ENCODE assay signal across 14 cellular contexts in the genomic region with DNA sequence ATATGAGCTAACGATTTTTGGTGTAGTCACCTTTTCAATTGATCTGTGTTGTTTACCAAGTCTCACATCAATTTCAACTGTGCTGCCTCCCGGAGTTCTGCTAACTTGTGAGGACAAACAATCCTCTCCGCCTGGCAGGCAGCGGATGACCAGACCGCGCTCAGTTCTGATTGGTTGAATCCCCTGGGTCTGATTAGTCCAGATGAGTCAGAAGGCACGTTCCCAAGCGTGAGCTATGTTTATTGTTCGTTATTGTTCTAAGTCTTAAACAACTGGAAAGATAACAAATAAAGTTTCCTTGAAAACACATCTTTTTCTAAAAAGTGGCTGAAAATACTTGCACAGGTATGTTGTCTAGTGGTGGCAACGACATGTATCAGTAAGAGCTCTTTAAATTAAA. TPM values are rescaled to one million over a fixed set of nuclear protein-coding genes. Genes with fewer than 3 reads are reported as not detected.
DNase-seq lines count a peak whose midpoint lies in the region; ATAC-seq and TF ChIP-seq lines count a peak whose summit lies in the region.
"Had no signal": no experiment of that assay in that cellular context is flagged by ENCODE, and none has a peak within 500 bp of the region (broad histone marks: within the 10 kb centered on the region; RNA-seq: fewer than 3 reads in every experiment).

No MANE protein-coding gene starts in this region.

- no peaks in the 10 kb centered on the region for H3K36me3 ChIP-seq in BE2C
- H3K36me3 ChIP-seq: adrenal gland had no signal

- no peaks in the 10 kb centered on the region for H3K4me1 ChIP-seq in BE2C
- H3K4me1 ChIP-seq: adrenal gland, foreskin keratinocyte had no signal

- H3K9me3 ChIP-seq in BE2C = no peaks in the 10 kb centered on the region
- H3K9me3 ChIP-seq: adrenal gland had no signal

- peak; percentile 65 for DNase-seq in BE2C
- peak; percentile 48 for DNase-seq in HT1080 (ENCODE audit: low read depth)
- peak; percentile 54 for DNase-seq in astrocyte of the spinal cord (ENCODE audit: low read depth, low spot score)
- peak; percentile 57 for DNase-seq in islet precursor cell
- DNase-seq in G401 (ENCODE audit: low spot score) = no peak
- DNase-seq in AG20443 (ENCODE audit: low spot score) = no peak
- DNase-seq: activated CD4-positive, alpha-beta T cell treated with anti-CD3 and anti-CD28 coated beads for 36 hours; DMS79; foreskin keratinocyte; NCI-H1105 treated with DMSO at 0.1 percent for 48 hours; NCI-H226 had no signal

- in situ Hi-C loops in astrocyte of the spinal cord (cut with HindIII; ENCODE audit: low sequenced_read_pairs) (no loop called here), G401 (cut with HindIII; ENCODE audit: low sequenced_read_pairs) (no loop called here)

- ATAC-seq in GM19328 (IDR thresholded peaks at IDR 0.05; ENCODE audit: unreplicated experiment) (no peak), GM21737 (IDR thresholded peaks at IDR 0.05; ENCODE audit: unreplicated experiment) (no peak)
- ATAC-seq: activated CD4-positive, alpha-beta T cell treated with anti-CD3 and anti-CD28 coated beads for 36 hours had no signal

- no peaks in the 10 kb centered on the region for H3K27me3 ChIP-seq in BE2C
- H3K27me3 ChIP-seq: adrenal gland had no signal

- 0 out of 2 replicates have a peak overlapping the region, but pooled peaks have one; percentile 2 for H3K4me3 ChIP-seq in BE2C (ENCODE audit: low read depth, low read length)
- H3K4me3 ChIP-seq in astrocyte of the spinal cord (ENCODE audit: low read depth, low read length) = no peak overlapping the region
- H3K4me3 ChIP-seq: adrenal gland had no signal

- no peak for TF ChIP-seq CTCF in BE2C (IDR thresholded peaks at IDR 0.05; ENCODE audit: low read depth, low read length)
- no peak for TF ChIP-seq CTCF in astrocyte of the spinal cord (IDR thresholded peaks at IDR 0.05; ENCODE audit: low read depth, low read length)

RNA-seq across cellular contexts. Expression of gene TRPC3, which starts 37.9 kb away (rescaled TPM):
- not detected for polyA plus RNA-seq in BE2C (2012; ENCODE audit: insufficient read depth, insufficient read length, low read depth)
- 1.5 and 2.8 TPM in 2 replicates for total RNA-seq in HT1080 (2014; rRNA removed; shearing (Covaris generic))
- 0.94 and 1.1 TPM in 2 replicates for polyA plus RNA-seq in HT1080 (2015; cell fraction: cytosol; rRNA removed)
- 2.1 and 2.2 TPM in 2 replicates for polyA plus RNA-seq in HT1080 (2015; cell fraction: nucleus; rRNA removed)
- total RNA-seq in G401 (2014; rRNA removed; shearing (Covaris generic)) = not detected in 2 replicates
- total RNA-seq: foreskin keratinocyte had no signal
- polyA plus RNA-seq: foreskin keratinocyte had no signal

Comparison
In these comparisons a context has a peak if more than half of its experiments do, and no peak if none do; other contexts are left out.
1. DNase-seq: peak in BE2C (single experiment), HT1080 (single experiment), astrocyte of the spinal cord (single experiment) and islet precursor cell (single experiment); none in G401 (single experiment) and AG20443 (single experiment).